ENCODE assay signal across 12 cellular contexts in genomic region chr6:68639826-68640505, GRCh38. TPM values are rescaled to one million over a fixed set of nuclear protein-coding genes. Genes with fewer than 3 reads are reported as not detected.
DNase-seq lines count a peak whose midpoint lies in the region; ATAC-seq and TF ChIP-seq lines count a peak whose summit lies in the region.
"Had no signal": no experiment of that assay in that cellular context is flagged by ENCODE, and none has a peak within 500 bp of the region (broad histone marks: within the 10 kb centered on the region; RNA-seq: fewer than 3 reads in every experiment).

No MANE protein-coding gene starts in this region.

- no peak overlapping the region for H3K18ac ChIP-seq in trophoblast cell (ENCODE audit: low read length)

- no peaks in the 10 kb centered on the region for H3K36me3 Mint-ChIP-seq in Caco-2 (ENCODE audit: insufficient read depth, unreplicated experiment)
- H3K36me3 Mint-ChIP-seq: CD8-positive, alpha-beta T cell had no signal

- peak overlapping the region; percentile 28 for H3K4me3 Mint-ChIP-seq in Caco-2 (ENCODE audit: unreplicated experiment)
- H3K4me3 Mint-ChIP-seq: CD8-positive, alpha-beta T cell had no signal

- no peak for DNase-seq in Caco-2
- DNase-seq in left ventricle myocardium superior: no peak
- DNase-seq in trophoblast cell: no peak
- DNase-seq in stimulated activated CD4-positive, alpha-beta T cell treated with anti-CD3 and anti-CD28 coated beads, Interleukin-15, amount 100 ng/mL, for 24 hours: no peak
- DNase-seq: activated naive CD4-positive, alpha-beta T cell; CD8-positive, alpha-beta T cell; foreskin melanocyte; GOT3 had no signal

- peaks cover 17% of the 10 kb centered on the region for H3K27me3 Mint-ChIP-seq in Caco-2 (ENCODE audit: insufficient read depth, unreplicated experiment)

- ATAC-seq in left ventricle myocardium superior (peak; percentile 40), GM21528 (IDR thresholded peaks at IDR 0.05; ENCODE audit: low FRiP score, unreplicated experiment) (no peak), HG03571 (IDR thresholded peaks at IDR 0.05; ENCODE audit: unreplicated experiment) (no peak), GM21723 (IDR thresholded peaks at IDR 0.05; ENCODE audit: unreplicated experiment) (no peak)
- ATAC-seq: CD8-positive, alpha-beta T cell had no signal

- H3K79me1 ChIP-seq in trophoblast cell (ENCODE audit: low read length): no peaks in the 10 kb centered on the region

- H3K4me2 ChIP-seq in trophoblast cell (ENCODE audit: low read length): peak overlapping the region; percentile 44

- intact Hi-C loops in Caco-2 (cut with micrococcal nuclease; ENCODE audit: unreplicated experiment): loop anchor here (5.0 to 10.0 kb wide), 2 partner anchors 68 to 235 kb away; no protein-coding TSS in a partner anchor
- intact Hi-C loops in left ventricle myocardium superior (cut with micrococcal nuclease): loop anchor here (5.0 kb wide), 1 partner anchor 137 kb away; no protein-coding TSS in a partner anchor

- no peaks in the 10 kb centered on the region for H3K79me2 ChIP-seq in trophoblast cell (ENCODE audit: control insufficient read depth, insufficient read depth, low read length, poor library complexity)

- H3K4me3 ChIP-seq in Caco-2 (ENCODE audit: low read depth, low read length) (no peak overlapping the region), trophoblast cell (ENCODE audit: low read depth, low read length) (no peak overlapping the region)

- CTCF ChIA-PET in Caco-2 (lab: Charles Lee): no interaction called here

- no peak overlapping the region for H2AK5ac ChIP-seq in trophoblast cell (ENCODE audit: low read length)

- 10 to 21% (median 17%) methylated on average over 13 of the region's 13 CpGs for WGBS in adipose tissue, 3 donors
- no CpG with 5 or more reads among the region's 13 CpGs for WGBS in trophoblast cell (ENCODE audit: extremely low coverage, insufficient coverage, insufficient read length)

- H3K4me1 ChIP-seq in Caco-2 (no peaks in the 10 kb centered on the region), trophoblast cell (ENCODE audit: control insufficient read depth in 1 of 2, insufficient read depth in 2 of 2, low read length in 2 of 2) (peaks cover 0 to 2% of the 10 kb centered on the region in 2 experiments)

- peaks cover 9% of the 10 kb centered on the region for H3K4me1 Mint-ChIP-seq in Caco-2 (ENCODE audit: low read depth, unreplicated experiment)

- H2AFZ ChIP-seq in trophoblast cell (ENCODE audit: insufficient read depth, low read length, poor library complexity): no peak overlapping the region

- H4K12ac ChIP-seq in trophoblast cell (ENCODE audit: low read depth, low read length): no peak overlapping the region

- H4K8ac ChIP-seq in trophoblast cell (ENCODE audit: low read depth, low read length): no peak overlapping the region

- no peaks in the 10 kb centered on the region for H3K9me3 Mint-ChIP-seq in Caco-2 (ENCODE audit: unreplicated experiment)

- no peak overlapping the region for H3K4ac ChIP-seq in trophoblast cell (ENCODE audit: low read depth, low read length)

- no peak overlapping the region for H2BK120ac ChIP-seq in trophoblast cell (ENCODE audit: insufficient read depth, low read length, poor library complexity)

- no peak overlapping the region for H3K9ac ChIP-seq in trophoblast cell (ENCODE audit: low read length)

- no peak overlapping the region for H3K23ac ChIP-seq in trophoblast cell (ENCODE audit: low read length)

- no peak overlapping the region for H2BK5ac ChIP-seq in trophoblast cell (ENCODE audit: low read depth, low read length, poor library complexity)

- TF ChIP-seq CTCF in Caco-2 (IDR thresholded peaks at IDR 0.05; ENCODE audit: insufficient read depth in 1 of 2, low read depth in 1 of 2, low read length in 1 of 2, severe bottlenecking in 1 of 2, unreplicated experiment in 1 of 2): no peak

- peak overlapping the region; percentile 5 for H3K27ac ChIP-seq in adipose tissue (ENCODE audit: low read depth, low read length)
- no peak overlapping the region for H3K27ac ChIP-seq in trophoblast cell (ENCODE audit: low read depth, low read length)

- no peak overlapping the region for H3K14ac ChIP-seq in trophoblast cell (ENCODE audit: low read length)

- no peak overlapping the region for H2BK12ac ChIP-seq in trophoblast cell (ENCODE audit: low read length)

- H3K27ac Mint-ChIP-seq in Caco-2 (ENCODE audit: unreplicated experiment): no peak overlapping the region
- H3K27ac Mint-ChIP-seq: CD8-positive, alpha-beta T cell had no signal

- BruUV-seq in Caco-2 (replicated peaks; lab: Mats Ljungman, UMichigan): no TSS peak

- no peaks in the 10 kb centered on the region for H3K36me3 ChIP-seq in Caco-2 (ENCODE audit: control insufficient read depth, insufficient read depth, low read length)
- no peaks in the 10 kb centered on the region for H3K36me3 ChIP-seq in trophoblast cell (ENCODE audit: control insufficient read depth in 1 of 2, insufficient read depth in 2 of 2, low read length in 2 of 2)

- POLR2A ChIA-PET in Caco-2 (lab: Charles Lee): no interaction called here

- H4K91ac ChIP-seq in trophoblast cell (ENCODE audit: low read depth, low read length): no peak overlapping the region

- no peaks in the 10 kb centered on the region for H3K9me3 ChIP-seq in Caco-2
- no peaks in the 10 kb centered on the region for H3K9me3 ChIP-seq in trophoblast cell (ENCODE audit: insufficient read depth, low read depth, low read length)

- H3K27me3 ChIP-seq in Caco-2 (replicated peaks; ENCODE audit: control insufficient read depth, insufficient read depth, low read length) (no peaks in the 10 kb centered on the region), trophoblast cell (ENCODE audit: insufficient read depth, low read length) (peaks cover 5% of the 10 kb centered on the region)

RNA-seq across cellular contexts. Expression of gene ADGRB3, which starts 4.9 kb away (rescaled TPM):
- total RNA-seq in Caco-2 (2022): 0.18 TPM in 1 of 2 replicates, not detected in the other
- polyA plus RNA-seq in adipose tissue: under 1 TPM; 0.08 to 0.46 (median 0.11) TPM
- 0.89 TPM for total RNA-seq in left ventricle myocardium superior
- polyA plus RNA-seq in trophoblast cell (2013): 0.01 and 0.03 TPM in 2 replicates
- total RNA-seq: CD8-positive, alpha-beta T cell had no signal
